Comparison of ENCODE assay signal across 28 cellular contexts in genomic region chr4:157320092-157320491, GRCh38.
"Had no signal": no experiment of that assay in that cellular context is flagged by ENCODE, and none has a peak within 500 bp of the region (broad histone marks: within the 10 kb centered on the region; RNA-seq: fewer than 3 reads in every experiment).

No MANE protein-coding gene starts in this region.

- FAIRE-seq: urothelium cell line had no signal

- DNase-seq: naive thymus-derived CD4-positive, alpha-beta T cell; natural killer cell; occipital lobe; ovary; posterior cingulate gyrus; psoas muscle; right cardiac atrium; spleen; stimulated activated CD4-positive, alpha-beta T cell treated with anti-CD3 and anti-CD28 coated beads, Interleukin-15, amount 100 ng/mL, for 24 hours; stimulated activated CD4-positive, alpha-beta T cell treated with anti-CD3 and anti-CD28 coated beads, Interleukin-2, amount 100 ng/mL, for 24 hours; stimulated activated CD4-positive, alpha-beta T cell treated with anti-CD3 and anti-CD28 coated beads, Interleukin-2, amount 100 ng/mL, for 48 hours; stimulated activated CD4-positive, alpha-beta T cell treated with anti-CD3 and anti-CD28 coated beads, Interleukin-4, amount 100 ng/mL, for 24 hours; stimulated activated naive B cell treated with anti-CD40 and anti-IgM and Interleukin-4, amounts not matched to agents 10 μg/mL and 1 μg/mL and 100 μg/mL, for 72 hours; stimulated activated naive CD4-positive, alpha-beta T cell treated with Interleukin-2 at 50 U/mL for 16 hours; stomach; thyroid gland; trophoblast cell; upper lobe of left lung had no signal

- H3K79me2 ChIP-seq: parathyroid adenoma had no signal

- H2AFZ ChIP-seq: neural progenitor cell, parathyroid adenoma had no signal

- H3K4me1 ChIP-seq: neural progenitor cell, parathyroid adenoma, psoas muscle, spleen, stomach, thyroid gland, tibial nerve, upper lobe of left lung, vagina had no signal

- H3K9me3 ChIP-seq: ovary, psoas muscle, spleen, stomach, thoracic aorta, thyroid gland, tibial nerve, upper lobe of left lung, vagina had no signal

- H3K9ac ChIP-seq: neural progenitor cell, parathyroid adenoma had no signal

- H3K4me2 ChIP-seq: neural progenitor cell, smooth muscle cell had no signal

- H3K4me3 ChIP-seq: neural progenitor cell, ovary, psoas muscle, skin epidermis, smooth muscle cell, spleen, stomach, thoracic aorta, thyroid gland, tibial nerve, upper lobe of left lung, vagina had no signal

- H3K27ac ChIP-seq: neural progenitor cell, ovary, parathyroid adenoma, psoas muscle, skin epidermis, spleen, stomach, thoracic aorta, thyroid gland, tibial nerve, upper lobe of left lung, vagina had no signal

- H3K36me3 ChIP-seq: neural progenitor cell, ovary, spleen, stomach, thoracic aorta, thyroid gland, tibial nerve, upper lobe of left lung, vagina had no signal

- ATAC-seq: naive thymus-derived CD4-positive, alpha-beta T cell; natural killer cell; psoas muscle; right cardiac atrium; sciatic nerve; stimulated activated effector memory CD8-positive, alpha-beta T cell treated with anti-CD3 and anti-CD28 coated beads, Interleukin-12 subunit alpha, Interleukin-12 subunit beta, amount 100 ng/mL, for 72 hours; stimulated activated naive B cell treated with anti-CD40 and anti-IgM and Interleukin-4, amounts not matched to agents 10 μg/mL and 1 μg/mL and 100 μg/mL, for 72 hours had no signal

- H3K27me3 ChIP-seq: neural progenitor cell, ovary, spleen, stomach, thyroid gland, tibial nerve, upper lobe of left lung, vagina had no signal
